In genomic region chr4:73067971-73068394, GRCh38 we compare ENCODE assay signal across 8 cellular contexts. TPM values are rescaled to one million over a fixed set of nuclear protein-coding genes. Genes with fewer than 3 reads are reported as not detected.
DNase-seq lines count a peak whose midpoint lies in the region; ATAC-seq, FAIRE-seq and TF ChIP-seq lines count a peak whose summit lies in the region.

No MANE protein-coding gene starts in this region.

- peak overlapping the region; percentile 98 for H3K4me3 Mint-ChIP-seq in activated naive CD8-positive, alpha-beta T cell

- ATAC-seq in HG03378 (IDR thresholded peaks at IDR 0.05; ENCODE audit: unreplicated experiment) = no peak
- no peak for ATAC-seq in GM19023 (IDR thresholded peaks at IDR 0.05; ENCODE audit: unreplicated experiment)
- no peak for ATAC-seq in GM19395 (IDR thresholded peaks at IDR 0.05; ENCODE audit: unreplicated experiment)

- H3K9me3 Mint-ChIP-seq in activated naive CD8-positive, alpha-beta T cell (ENCODE audit: low read depth) = no peaks in the 10 kb centered on the region

- H3K27ac Mint-ChIP-seq in activated naive CD8-positive, alpha-beta T cell = peak overlapping the region; percentile 100

- intact Hi-C loops in kidney (cut with DNase I) = no loop called here
- intact Hi-C loops in stomach (cut with DNase I; ENCODE audit: low total_unique reads) = no loop called here

- H3K27me3 Mint-ChIP-seq in activated naive CD8-positive, alpha-beta T cell = no peaks in the 10 kb centered on the region

- FAIRE-seq in kidney (lab: Jason Lieb, UNC) = no peak

- peak overlapping the region; percentile 88 to 97 for H3K4me3 ChIP-seq in kidney (ENCODE audit: low read length in 2 of 2)
- H3K4me3 ChIP-seq in stomach = peak overlapping the region; percentile 63 to 84 (median 70)

- no peak for TF ChIP-seq EP300 in stomach (IDR thresholded peaks at IDR 0.05)

- 27 to 53% (median 35%) methylated on average over 4 of the region's 4 CpGs for WGBS in stomach, 5 donors

- peaks cover 11% of the 10 kb centered on the region for H3K36me3 Mint-ChIP-seq in activated naive CD8-positive, alpha-beta T cell

- DNase-seq in activated naive CD4-positive, alpha-beta T cell treated with Interleukin-2 at 50 U/mL for 16 hours = peak; percentile 35
- DNase-seq in activated naive CD4-positive, alpha-beta T cell (lab: John Stamatoyannopoulos, UW) = no peak
- DNase-seq in kidney (no peak), stomach (no peak)

- H3K9me3 ChIP-seq in kidney (ENCODE audit: control insufficient read depth in 1 of 2, low read length in 2 of 2) (no peaks in the 10 kb centered on the region), stomach (no peaks in the 10 kb centered on the region)

- no peaks in the 10 kb centered on the region for H3K27me3 ChIP-seq in stomach

- no peak for TF ChIP-seq CTCF in kidney (IDR thresholded peaks at IDR 0.05; ENCODE audit: borderline replicate concordance, extremely low read depth, insufficient read depth)
- no peak for TF ChIP-seq CTCF in stomach (IDR thresholded peaks at IDR 0.05)

- H3K4me1 Mint-ChIP-seq in activated naive CD8-positive, alpha-beta T cell (ENCODE audit: low read depth) = peaks cover 55% of the 10 kb centered on the region

- H3K9ac ChIP-seq in kidney (ENCODE audit: low read length in 2 of 2) = peak overlapping the region; percentile 87 to 98

- no peak for TF ChIP-seq POLR2A in stomach (IDR thresholded peaks at IDR 0.05)

- H3K36me3 ChIP-seq in kidney (ENCODE audit: control insufficient read depth in 1 of 2, insufficient read depth in 2 of 2, low read length in 2 of 2) = peaks cover 2 to 3% of the 10 kb centered on the region in 2 donors
- H3K36me3 ChIP-seq in stomach = peaks cover 0 to 30% (median 14%) of the 10 kb centered on the region in 4 donors

- H3K4me1 ChIP-seq in kidney (ENCODE audit: control insufficient read depth in 1 of 2, insufficient read depth in 1 of 2, low read depth in 1 of 2, low read length in 2 of 2) (peaks cover 7 to 8% of the 10 kb centered on the region in 2 donors), stomach (peaks cover 6 to 43% (median 28%) of the 10 kb centered on the region in 4 donors)

- peak overlapping the region; percentile 94 to 97 for H3K27ac ChIP-seq in kidney (ENCODE audit: low read depth in 2 of 2, low read length in 2 of 2)
- H3K27ac ChIP-seq in stomach = peak overlapping the region in 4 of 5 donors; percentile 91 to 99 (median 96)

RNA-seq across cellular contexts. Expression of gene COX18, which starts 1.5 kb away (rescaled TPM):
- total RNA-seq in kidney = 15.8 TPM
- 12.5 TPM for polyA plus RNA-seq in kidney (ENCODE audit: insufficient read depth, low read depth, low replicate concordance)
- 10 to 100 TPM in 3 of 5 donors, 1 to 10 TPM in 2; 2.3 to 26.8 (median 11.0) TPM for total RNA-seq in stomach
- polyA plus RNA-seq in stomach = 1 to 10 TPM; 7.0 to 8.1 (median 8.0) TPM
